ENCODE assay signal across 8 cellular contexts in the genomic region with DNA sequence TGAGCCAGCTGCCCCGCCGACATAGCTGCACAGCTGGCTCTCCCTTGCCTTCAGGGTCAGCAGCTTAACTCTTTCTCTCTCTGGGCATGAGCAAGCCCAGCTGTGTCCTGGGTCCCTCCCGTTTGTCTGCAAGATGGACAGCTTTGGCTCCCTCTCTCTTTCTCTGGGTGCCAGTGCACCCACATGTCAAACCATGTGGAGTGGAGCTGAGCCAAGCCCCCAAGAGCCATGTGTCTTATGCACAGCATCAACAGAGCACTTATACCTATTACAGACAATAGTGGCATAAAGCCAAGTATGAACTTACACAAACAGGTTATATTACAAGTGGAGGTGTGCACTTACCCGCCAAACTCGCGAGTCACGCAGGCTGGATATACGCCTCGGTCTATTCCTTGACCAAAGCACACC. TPM values are rescaled to one million over a fixed set of nuclear protein-coding genes. Genes with fewer than 3 reads are reported as not detected.
A peak's percentile ranks its signal among the peaks of the same experiment; 100 is the strongest.
DNase-seq lines count a peak whose midpoint lies in the region; ATAC-seq, FAIRE-seq and TF ChIP-seq lines count a peak whose summit lies in the region.

No MANE protein-coding gene starts in this region.

- H3K27me3 ChIP-seq in BJ (ENCODE audit: control insufficient read depth, insufficient read depth, low read length): peaks cover 13% of the 10 kb centered on the region

- peaks cover 31% of the 10 kb centered on the region for H3K27me3 Mint-ChIP-seq in stimulated activated naive CD8-positive, alpha-beta T cell treated with anti-CD3 and anti-CD28 coated beads, Interleukin-15, amount 100 ng/mL, for 72 hours

- no peak overlapping the region for H3K4me3 Mint-ChIP-seq in stimulated activated naive CD8-positive, alpha-beta T cell treated with anti-CD3 and anti-CD28 coated beads, Interleukin-15, amount 100 ng/mL, for 72 hours

- peak; percentile 70 for ATAC-seq in GM18868 (IDR thresholded peaks at IDR 0.05; ENCODE audit: unreplicated experiment)
- ATAC-seq in stimulated activated naive CD8-positive, alpha-beta T cell treated with anti-CD3 and anti-CD28 coated beads, Interleukin-15, amount 100 ng/mL, for 72 hours: peak; percentile 85
- ATAC-seq in HG03457 (IDR thresholded peaks at IDR 0.05; ENCODE audit: unreplicated experiment): no peak

- no peak overlapping the region for H3K27ac ChIP-seq in RWPE1

- CTCF ChIA-PET in BJ (lab: Yijun Ruan, JAX): interaction anchor here (0.7 to 3.9 kb wide), 9 partner anchors 8 to 387 kb away, joined by 3 to 22 read pairs (median 4); no protein-coding TSS in a partner anchor
- CTCF ChIA-PET in RWPE1 (lab: Yijun Ruan, JAX): interaction anchor here (0.7 to 1.4 kb wide), 4 partner anchors 16 to 197 kb away, joined by 3 to 6 read pairs (median 3); no protein-coding TSS in a partner anchor

- H3K27ac Mint-ChIP-seq in stimulated activated naive CD8-positive, alpha-beta T cell treated with anti-CD3 and anti-CD28 coated beads, Interleukin-15, amount 100 ng/mL, for 72 hours: no peak overlapping the region

- H3K9me3 Mint-ChIP-seq in stimulated activated naive CD8-positive, alpha-beta T cell treated with anti-CD3 and anti-CD28 coated beads, Interleukin-15, amount 100 ng/mL, for 72 hours: no peaks in the 10 kb centered on the region

- H3K4me1 Mint-ChIP-seq in stimulated activated naive CD8-positive, alpha-beta T cell treated with anti-CD3 and anti-CD28 coated beads, Interleukin-15, amount 100 ng/mL, for 72 hours: no peaks in the 10 kb centered on the region

- POLR2A ChIA-PET in BJ (lab: Charles Lee): interaction anchor here (0.6 kb wide), 1 partner anchor 470 kb away, joined by 5 read pairs; no protein-coding TSS in a partner anchor
- POLR2A ChIA-PET in RWPE1 (lab: Yijun Ruan, JAX; ENCODE audit: low non-redundant PET): no interaction called here

- peak; percentile 53 for TF ChIP-seq CTCF in BJ (IDR thresholded peaks at IDR 0.05; ENCODE audit: insufficient read depth, low read depth, low read length)
- TF ChIP-seq CTCF in RWPE1 (conservative IDR thresholded peaks at IDR 0.05; ENCODE audit: low read depth): 0 out of 2 replicates have a peak, but pooled peaks have one; percentile 22

- no peak overlapping the region for H3K4me3 ChIP-seq in BJ (ENCODE audit: low read depth, low read length)

- FAIRE-seq in frontal cortex (lab: Jason Lieb, UNC): no peak

- no peak for DNase-seq in BJ (ENCODE audit: low read depth)
- peak; percentile 24 for DNase-seq in RWPE1 (ENCODE audit: low spot score)
- peak; percentile 23 for DNase-seq in fibroblast of the conjunctiva (ENCODE audit: low read depth)
- DNase-seq in stimulated activated naive CD8-positive, alpha-beta T cell treated with anti-CD3 and anti-CD28 coated beads, Interleukin-15, amount 100 ng/mL, for 72 hours: peak in 1 of 2 donors; percentile 30
- no peak for DNase-seq in frontal cortex (ENCODE audit: low spot score in 2 of 2)
- DNase-seq in NCI-H128 (lab: John Stamatoyannopoulos, UW; ENCODE audit: unreplicated experiment): no peak

- no peaks in the 10 kb centered on the region for H3K36me3 ChIP-seq in BJ (ENCODE audit: control insufficient read depth, insufficient read depth, low read length)

RNA-seq across cellular contexts. Expression of gene MTPAP, which starts 35.7 kb away (rescaled TPM):
- 4.4 and 7.8 TPM in 2 replicates for polyA plus RNA-seq in BJ (2011; rRNA removed)
- polyA minus RNA-seq in BJ (2011; rRNA and poly(A)+ RNA removed): 3.0 and 4.8 TPM in 2 replicates
- 52.2 TPM for total RNA-seq in frontal cortex

RNA-seq across cellular contexts. Expression of gene MAP3K8, which starts 49.2 kb away (rescaled TPM):
- polyA plus RNA-seq in BJ (2011; rRNA removed): 13.7 and 18.5 TPM in 2 replicates
- 16.1 and 20.0 TPM in 2 replicates for polyA minus RNA-seq in BJ (2011; rRNA and poly(A)+ RNA removed)
- total RNA-seq in frontal cortex: 4.9 TPM

Comparison
In these comparisons a context has a peak if more than half of its experiments do, and no peak if none do; other contexts are left out.
1. DNase-seq: peak in RWPE1 (single experiment) and fibroblast of the conjunctiva (single experiment); none in BJ (single experiment), frontal cortex (0 of 2) and NCI-H128 (single experiment).